11 cellular contexts compared by ENCODE assay signal in the genomic region with DNA sequence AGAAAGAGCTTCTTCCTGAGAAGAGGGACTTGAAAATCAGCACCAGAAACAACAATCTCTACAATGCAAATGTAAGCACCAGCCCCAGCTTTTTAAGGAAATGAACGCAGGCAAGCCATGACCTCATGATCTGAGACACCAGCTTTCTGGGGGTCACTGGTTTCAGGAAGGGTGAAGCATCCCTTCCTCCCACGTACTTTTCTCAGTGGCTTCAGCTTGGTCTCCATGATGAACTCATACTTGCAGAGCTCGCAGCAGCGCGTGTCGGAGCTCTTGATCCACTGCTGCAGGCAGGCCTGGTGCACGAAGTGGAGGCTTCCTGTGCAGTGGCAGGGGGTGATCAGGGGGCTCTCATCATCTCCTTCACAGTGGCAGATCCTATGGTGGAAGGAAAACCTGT.
DNase-seq lines count a peak whose midpoint lies in the region; ATAC-seq and TF ChIP-seq lines count a peak whose summit lies in the region.
"Had no signal": no experiment of that assay in that cellular context is flagged by ENCODE, and none has a peak within 500 bp of the region (broad histone marks: within the 10 kb centered on the region; RNA-seq: fewer than 3 reads in every experiment).

No MANE protein-coding gene starts in this region.

- no peaks in the 10 kb centered on the region for H3K27me3 ChIP-seq in HAP-1 (ENCODE audit: low read depth)

- no peaks in the 10 kb centered on the region for H3K27me3 Mint-ChIP-seq in activated T-helper 17 cell treated with anti-CD3 and anti-CD28 coated beads, Interleukin-2, amount 50 U/mL, for 72 hours
- no peaks in the 10 kb centered on the region for H3K27me3 Mint-ChIP-seq in activated T-cell treated with anti-CD3 and anti-CD28 coated beads, Interleukin-2, amount 50 U/mL, for 24 hours

- H3K9me3 Mint-ChIP-seq in activated T-helper 17 cell treated with anti-CD3 and anti-CD28 coated beads, Interleukin-2, amount 50 U/mL, for 72 hours: no peaks in the 10 kb centered on the region
- no peaks in the 10 kb centered on the region for H3K9me3 Mint-ChIP-seq in activated T-cell treated with anti-CD3 and anti-CD28 coated beads, Interleukin-2, amount 50 U/mL, for 24 hours

- H3K36me3 Mint-ChIP-seq in activated T-helper 17 cell treated with anti-CD3 and anti-CD28 coated beads, Interleukin-2, amount 50 U/mL, for 72 hours (ENCODE audit: low read depth): peaks cover 54% of the 10 kb centered on the region
- H3K36me3 Mint-ChIP-seq in activated T-cell treated with anti-CD3 and anti-CD28 coated beads, Interleukin-2, amount 50 U/mL, for 24 hours (ENCODE audit: low read depth): peaks cover 61% of the 10 kb centered on the region

- ATAC-seq in GM18498 (IDR thresholded peaks at IDR 0.05; ENCODE audit: unreplicated experiment) (peak; percentile 68), HG03135 (IDR thresholded peaks at IDR 0.05; ENCODE audit: unreplicated experiment) (peak; percentile 65)
- peak; percentile 52 for ATAC-seq in activated T-helper 17 cell treated with anti-CD3 and anti-CD28 coated beads, Interleukin-2, amount 50 U/mL, for 72 hours (replicated peaks)

- no peak overlapping the region for H3K4me3 Mint-ChIP-seq in activated T-helper 17 cell treated with anti-CD3 and anti-CD28 coated beads, Interleukin-2, amount 50 U/mL, for 72 hours
- no peak overlapping the region for H3K4me3 Mint-ChIP-seq in activated T-cell treated with anti-CD3 and anti-CD28 coated beads, Interleukin-2, amount 50 U/mL, for 24 hours

- H3K4me3 ChIP-seq in HAP-1: no peak overlapping the region
- H3K4me3 ChIP-seq: SK-N-MC had no signal

- no peaks in the 10 kb centered on the region for H3K9me3 ChIP-seq in HAP-1

- H3K4me1 ChIP-seq in HAP-1: no peaks in the 10 kb centered on the region

- no peaks in the 10 kb centered on the region for H3K36me3 ChIP-seq in HAP-1 (replicated peaks)

- H3K4me1 Mint-ChIP-seq in activated T-helper 17 cell treated with anti-CD3 and anti-CD28 coated beads, Interleukin-2, amount 50 U/mL, for 72 hours: peaks cover 23% of the 10 kb centered on the region
- H3K4me1 Mint-ChIP-seq in activated T-cell treated with anti-CD3 and anti-CD28 coated beads, Interleukin-2, amount 50 U/mL, for 24 hours (ENCODE audit: low read depth): peaks cover 7% of the 10 kb centered on the region

- peak overlapping the region; percentile 8 for H3K27ac Mint-ChIP-seq in activated T-helper 17 cell treated with anti-CD3 and anti-CD28 coated beads, Interleukin-2, amount 50 U/mL, for 72 hours
- no peak overlapping the region for H3K27ac Mint-ChIP-seq in activated T-cell treated with anti-CD3 and anti-CD28 coated beads, Interleukin-2, amount 50 U/mL, for 24 hours

- in situ Hi-C loops in HAP-1 (cut with MboI; ENCODE audit: low sequenced_read_pairs): loop anchor here (10.0 to 25.0 kb wide), 3 partner anchors 201 to 449 kb away; partner anchors contain the start of genes ZFAND4 and ZNF22

- DNase-seq in GM20000 (ENCODE audit: low spot score) (peak; percentile 85), NCI-H1417 treated with DMSO at 0.1 percent for 48 hours (lab: John Stamatoyannopoulos, UW) (no peak), UCSD-AML1 (lab: John Stamatoyannopoulos, UW; ENCODE audit: unreplicated experiment) (no peak), HAP-1 (ENCODE audit: low spot score in 2 of 2) (no peak)
- no peak for DNase-seq in activated T-cell treated with anti-CD3 and anti-CD28 coated beads, Interleukin-2, amount 50 U/mL, for 24 hours
- DNase-seq: DMS79 treated with DMSO at 0.1 percent for 48 hours, KG1 had no signal

- TF ChIP-seq CTCF in GM20000 (IDR thresholded peaks at IDR 0.05; ENCODE audit: extremely low read depth, missing control alignments): no peak
